ENCODE assay signal across 14 cellular contexts in genomic region chr9:109781086-109781485, GRCh38. TPM values are rescaled to one million over a fixed set of nuclear protein-coding genes. Genes with fewer than 3 reads are reported as not detected.
DNase-seq lines count a peak whose midpoint lies in the region; ATAC-seq, FAIRE-seq and TF ChIP-seq lines count a peak whose summit lies in the region.
"Had no signal": no experiment of that assay in that cellular context is flagged by ENCODE, and none has a peak within 500 bp of the region (broad histone marks: within the 10 kb centered on the region; RNA-seq: fewer than 3 reads in every experiment).

No MANE protein-coding gene starts in this region.

- TF ChIP-seq CTCF in brain microvascular endothelial cell (IDR thresholded peaks at IDR 0.05; ENCODE audit: low read depth, low read length, missing control alignments) (no peak), retinal pigment epithelial cell (conservative IDR thresholded peaks at IDR 0.05; ENCODE audit: low read depth, low read length) (no peak), D721Med (IDR thresholded peaks at IDR 0.05; ENCODE audit: insufficient read depth, missing control alignments) (no peak)

- H3K27me3 ChIP-seq in brain microvascular endothelial cell (replicated peaks) = no peaks in the 10 kb centered on the region
- H3K27me3 ChIP-seq in right cardiac atrium (ENCODE audit: control insufficient read depth, insufficient read depth) = no peaks in the 10 kb centered on the region

- no peaks in the 10 kb centered on the region for H3K9me3 ChIP-seq in right cardiac atrium (ENCODE audit: control insufficient read depth, low read length)

- no peak overlapping the region for H3K27ac ChIP-seq in brain microvascular endothelial cell
- peak overlapping the region; percentile 80 for H3K27ac ChIP-seq in right cardiac atrium (ENCODE audit: low read length)

- DNase-seq in EH (ENCODE audit: low read depth) = peak; percentile 20
- DNase-seq in brain microvascular endothelial cell = no peak
- DNase-seq in right cardiac atrium = no peak
- DNase-seq in retinal pigment epithelial cell (ENCODE audit: low read depth) = no peak
- no peak for DNase-seq in activated CD4-positive, alpha-beta T cell treated with anti-CD3 and anti-CD28 coated beads, Interleukin-2, amount 50 U/mL, for 48 hours
- no peak for DNase-seq in D721Med (ENCODE audit: insufficient read length, low spot score)
- no peak for DNase-seq in SHP77 (lab: John Stamatoyannopoulos, UW)
- DNase-seq: activated CD8-positive, alpha-beta memory T cell treated with anti-CD3 and anti-CD28 coated beads, Interleukin-2, amount 10 ng/mL, durations not matched to agents 7 days and 5 days; CD4-positive, CD25-positive, alpha-beta regulatory T cell; cerebellar nuclear complex; NCI-H187 treated with DMSO at 0.1 percent for 48 hours; stimulated activated CD4-positive, alpha-beta T cell treated with anti-CD3 and anti-CD28 coated beads, Interleukin-1b, Interleukin-23, amount 100 ng/mL, for 48 hours had no signal

- in situ Hi-C loops in brain microvascular endothelial cell (cut with HindIII; ENCODE audit: low pct_ligation_motif_present, low sequenced_read_pairs) = no loop called here

- WGBS in right cardiac atrium = 27% methylated on average over 5 of the region's 5 CpGs

- ATAC-seq in right cardiac atrium (peak in 1 of 2 donors; percentile 9), HG03280 (IDR thresholded peaks at IDR 0.05; ENCODE audit: unreplicated experiment) (no peak)
- ATAC-seq: activated CD8-positive, alpha-beta memory T cell treated with anti-CD3 and anti-CD28 coated beads, Interleukin-2, amount 10 ng/mL, durations not matched to agents 7 days and 5 days had no signal

- peaks cover 11% of the 10 kb centered on the region for H3K4me1 ChIP-seq in right cardiac atrium (ENCODE audit: control insufficient read depth, insufficient read depth, low read length)

- intact Hi-C loops in right cardiac atrium (cut with DNase I) = loop anchor here in 1 of 4 donors (10.0 kb wide), 2 partner anchors 104 to 206 kb away; no protein-coding TSS in a partner anchor

- FAIRE-seq in D721Med (lab: Jason Lieb, UNC) = no peak
- FAIRE-seq: GM12892 had no signal

- H3K4me3 ChIP-seq in brain microvascular endothelial cell (ENCODE audit: low read depth, low read length) = peak overlapping the region; percentile 85
- peak overlapping the region; percentile 89 for H3K4me3 ChIP-seq in right cardiac atrium (ENCODE audit: low read length)
- H3K4me3 ChIP-seq in retinal pigment epithelial cell (ENCODE audit: low read length) = peak overlapping the region; percentile 84

- H3K36me3 ChIP-seq in brain microvascular endothelial cell (replicated peaks) = no peaks in the 10 kb centered on the region

RNA-seq across cellular contexts. Expression of gene PALM2AKAP2, which starts 1.1 kb away (rescaled TPM):
- 100 to 1,000 TPM in 1 of 4 donors, 10 to 100 TPM in 3; 82.5 to 130 (median 86.2) TPM for total RNA-seq in right cardiac atrium
- polyA plus RNA-seq in right cardiac atrium = 7.6 TPM
- total RNA-seq: activated CD8-positive, alpha-beta memory T cell treated with anti-CD3 and anti-CD28 coated beads, Interleukin-2, amount 10 ng/mL, durations not matched to agents 7 days and 5 days had no signal
